ENCODE assay signal across 17 cellular contexts in the genomic region with DNA sequence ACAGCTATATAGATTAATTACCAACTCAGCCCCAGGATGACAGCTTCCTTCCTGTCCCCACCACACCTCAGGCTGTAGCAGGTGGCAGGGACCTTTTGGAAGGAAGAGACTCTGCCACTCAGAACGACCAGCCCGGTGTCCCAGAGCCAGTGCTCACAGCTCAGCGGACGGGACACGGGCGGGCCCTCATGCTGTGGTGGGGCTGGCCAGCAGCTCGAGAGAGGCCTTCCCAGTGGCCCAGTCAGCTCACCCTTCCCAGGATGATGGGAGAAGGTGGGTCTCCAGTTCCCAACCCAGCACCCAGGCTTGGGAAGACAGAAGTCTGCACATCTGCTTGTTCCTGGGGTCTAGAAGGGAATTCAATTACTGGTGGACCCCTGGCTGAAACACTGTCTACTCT. TPM values are rescaled to one million over a fixed set of nuclear protein-coding genes. Genes with fewer than 3 reads are reported as not detected.
DNase-seq lines count a peak whose midpoint lies in the region; ATAC-seq and TF ChIP-seq lines count a peak whose summit lies in the region.
"Had no signal": no experiment of that assay in that cellular context is flagged by ENCODE, and none has a peak within 500 bp of the region (broad histone marks: within the 10 kb centered on the region; RNA-seq: fewer than 3 reads in every experiment).

No MANE protein-coding gene starts in this region.

- H3K36me3 ChIP-seq in BLaER1 (peaks cover 82% of the 10 kb centered on the region), H7 (replicated peaks; ENCODE audit: control insufficient read depth, insufficient read depth, low read length) (peaks cover 19% of the 10 kb centered on the region)

- no peak overlapping the region for H3K4me3 Mint-ChIP-seq in chondrocyte (ENCODE audit: unreplicated experiment)
- H3K4me3 Mint-ChIP-seq in nephron progenitor cell, result no peak overlapping the region
- H3K4me3 Mint-ChIP-seq: CD14-positive monocyte; CD4-positive, alpha-beta memory T cell had no signal

- H3K4me2 ChIP-seq in BLaER1, result 0 out of 2 replicates have a peak overlapping the region, but pooled peaks have one; percentile 4
- H3K4me2 ChIP-seq: A549 had no signal

- H3K36me3 Mint-ChIP-seq in chondrocyte (ENCODE audit: low read depth) (peaks cover 25% of the 10 kb centered on the region), nephron progenitor cell (ENCODE audit: low read depth) (peaks cover 48% of the 10 kb centered on the region)

- no peak overlapping the region for H3K9ac ChIP-seq in BLaER1

- H3K9me3 Mint-ChIP-seq in chondrocyte (ENCODE audit: low read depth) (no peaks in the 10 kb centered on the region), nephron progenitor cell (no peaks in the 10 kb centered on the region)
- H3K9me3 Mint-ChIP-seq: CD14-positive monocyte; CD4-positive, alpha-beta memory T cell had no signal

- TF ChIP-seq CTCF in chondrocyte (IDR thresholded peaks at IDR 0.05), result no peak
- TF ChIP-seq CTCF in nephron progenitor cell (IDR thresholded peaks at IDR 0.05), result no peak

- H3K4me3 ChIP-seq in BLaER1, result no peak overlapping the region
- H3K4me3 ChIP-seq in H7 (ENCODE audit: insufficient read depth, low read depth, low read length), result no peak overlapping the region
- H3K4me3 ChIP-seq: A549, HAP-1 had no signal

- H3K27ac Mint-ChIP-seq in chondrocyte (ENCODE audit: unreplicated experiment) (no peak overlapping the region), nephron progenitor cell (peak overlapping the region; percentile 25)

- H3K4me1 Mint-ChIP-seq in chondrocyte (ENCODE audit: low read depth) (no peaks in the 10 kb centered on the region), nephron progenitor cell (peaks cover 63% of the 10 kb centered on the region)
- H3K4me1 Mint-ChIP-seq: CD14-positive monocyte had no signal

- H3K27me3 Mint-ChIP-seq in chondrocyte (ENCODE audit: low read depth) (no peaks in the 10 kb centered on the region), nephron progenitor cell (ENCODE audit: low read depth, poor library complexity) (no peaks in the 10 kb centered on the region)
- H3K27me3 Mint-ChIP-seq: CD4-positive, alpha-beta memory T cell had no signal

- ATAC-seq in GM21367 (IDR thresholded peaks at IDR 0.05; ENCODE audit: unreplicated experiment), result no peak
- no peak for ATAC-seq in GM19455 (IDR thresholded peaks at IDR 0.05; ENCODE audit: unreplicated experiment)
- ATAC-seq: A549 had no signal

- peak; percentile 28 for DNase-seq in H7
- peak; percentile 79 for DNase-seq in chondrocyte (ENCODE audit: low spot score)
- DNase-seq in nephron progenitor cell, result no peak
- DNase-seq in pons (ENCODE audit: low spot score), result no peak
- no peak for DNase-seq in germinal center (ENCODE audit: low spot score)
- DNase-seq: AML-193; Calu3; CD4-positive, alpha-beta memory T cell; DMS79 treated with DMSO at 0.1 percent for 48 hours; GF-D8 had no signal

- H4K20me1 ChIP-seq in BLaER1, result no peaks in the 10 kb centered on the region

- H3K27me3 ChIP-seq in BLaER1, result no peaks in the 10 kb centered on the region
- H3K27me3 ChIP-seq in H7 (ENCODE audit: control insufficient read depth, insufficient read depth, low read length), result no peaks in the 10 kb centered on the region

- no peaks in the 10 kb centered on the region for H3K9me3 ChIP-seq in BLaER1
- H3K9me3 ChIP-seq: A549, HAP-1 had no signal

- peaks cover 5% of the 10 kb centered on the region; the same call in 1 of the 2 replicates for H3K4me1 ChIP-seq in BLaER1
- H3K4me1 ChIP-seq: A549, HAP-1 had no signal

- no peak overlapping the region for H3K27ac ChIP-seq in BLaER1
- H3K27ac ChIP-seq: A549 had no signal

RNA-seq across cellular contexts. Expression of a gene that starts 10.5 kb away (rescaled TPM):
- 43.9 and 50.5 TPM in 2 replicates for total RNA-seq in H7 (2014; rRNA removed; shearing (Covaris generic))
- total RNA-seq in chondrocyte, result 20.4 to 27.4 TPM (median 22.9 TPM) in 3 replicates

RNA-seq across cellular contexts. Expression of a gene that starts 30.2 kb away (rescaled TPM):
- total RNA-seq in H7 (2014; rRNA removed; shearing (Covaris generic)), result 19.5 and 21.8 TPM in 2 replicates
- 21.8 to 30.6 TPM (median 24.9 TPM) in 3 replicates for total RNA-seq in chondrocyte

RNA-seq across cellular contexts. Expression of a gene that starts 30.4 kb away (rescaled TPM):
- 1.1 TPM in 1 of 2 replicates, not detected in the other for total RNA-seq in H7 (2014; rRNA removed; shearing (Covaris generic))
- 2.0 to 2.6 TPM (median 2.2 TPM) in 3 replicates for total RNA-seq in chondrocyte
- total RNA-seq: H1 had no signal

Comparison
In these comparisons a context has a peak if more than half of its experiments do, and no peak if none do; other contexts are left out.
1. DNase-seq: peak in H7 (single experiment) and chondrocyte (single experiment); none in nephron progenitor cell (single experiment), pons (single experiment) and germinal center (single experiment).